ENCODE assay signal across 14 cellular contexts in the genomic region with DNA sequence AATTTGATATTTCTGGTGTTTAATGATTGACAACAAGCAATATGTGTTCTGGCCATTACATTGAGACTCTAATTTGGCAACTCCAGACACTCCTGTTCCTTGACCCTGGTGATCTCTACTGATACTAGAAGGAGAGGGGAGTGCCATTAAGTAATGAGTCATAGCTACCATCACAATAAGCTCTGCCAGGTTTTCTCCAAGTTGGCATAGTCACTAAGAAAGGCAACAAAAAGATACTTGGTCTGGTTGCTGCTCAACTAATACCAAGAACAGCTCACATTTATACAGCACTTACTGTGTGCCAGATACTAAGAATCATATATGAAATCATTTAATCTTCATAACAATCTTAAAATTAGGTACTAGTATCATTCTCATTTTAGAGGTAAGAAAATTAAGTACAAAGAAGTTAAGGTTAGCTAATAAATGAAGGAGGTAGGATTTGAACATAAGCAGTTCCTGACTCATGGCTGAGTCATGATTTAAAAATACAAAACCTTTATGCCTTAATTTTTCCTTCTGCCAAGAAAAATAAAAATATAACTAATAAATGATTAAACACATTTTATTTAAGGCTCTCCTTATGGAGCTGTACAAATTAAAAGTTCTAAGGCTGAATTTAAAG. TPM values are rescaled to one million over a fixed set of nuclear protein-coding genes. Genes with fewer than 3 reads are reported as not detected.
DNase-seq lines count a peak whose midpoint lies in the region; ATAC-seq lines count a peak whose summit lies in the region.
"Had no signal": no experiment of that assay in that cellular context is flagged by ENCODE, and none has a peak within 500 bp of the region (broad histone marks: within the 10 kb centered on the region; RNA-seq: fewer than 3 reads in every experiment).

No MANE protein-coding gene starts in this region.

- intact Hi-C loops in aorta (cut with DNase I) = no loop called here

- no peak for ATAC-seq in aorta (ENCODE audit: low FRiP score)
- ATAC-seq: upper lobe of right lung, WTC11 had no signal

- DNase-seq in A172 (ENCODE audit: low spot score) (peak; percentile 95), HPDE6-E6E7 (ENCODE audit: extremely low spot score) (peak; percentile 82), amniotic epithelial cell (ENCODE audit: low read depth) (peak; percentile 32), fibroblast of the conjunctiva (ENCODE audit: low read depth) (peak; percentile 34), aorta (no peak), foreskin melanocyte (no peak), retina (no peak), OCI-M1 (lab: John Stamatoyannopoulos, UW) (no peak)
- DNase-seq: effector CD4-positive, alpha-beta T cell; NCI-H146; NCI-H69; nucleus accumbens; upper lobe of right lung had no signal

- H3K4me3 ChIP-seq in aorta (ENCODE audit: low read length in 2 of 2) = no peak overlapping the region
- H3K4me3 ChIP-seq: upper lobe of right lung had no signal

- no peaks in the 10 kb centered on the region for H3K4me1 ChIP-seq in aorta (ENCODE audit: control insufficient read depth in 1 of 2, insufficient read depth in 2 of 2, low read length in 2 of 2)
- H3K4me1 ChIP-seq: upper lobe of right lung had no signal

- no peaks in the 10 kb centered on the region for H3K27me3 ChIP-seq in aorta (ENCODE audit: control insufficient read depth in 1 of 2, insufficient read depth in 2 of 2, low read length in 1 of 2)
- H3K27me3 ChIP-seq: upper lobe of right lung had no signal

- H3K36me3 ChIP-seq in aorta (ENCODE audit: control insufficient read depth in 1 of 2, insufficient read depth in 2 of 2, low read length in 1 of 2) = no peaks in the 10 kb centered on the region
- H3K36me3 ChIP-seq: upper lobe of right lung had no signal

- no peaks in the 10 kb centered on the region for H3K9me3 ChIP-seq in aorta (ENCODE audit: control insufficient read depth, low read length)
- H3K9me3 ChIP-seq: upper lobe of right lung had no signal

- H3K27ac ChIP-seq in aorta (ENCODE audit: low read depth in 1 of 2, low read length in 2 of 2) = no peak overlapping the region
- H3K27ac ChIP-seq: upper lobe of right lung had no signal

RNA-seq across cellular contexts. Expression of gene PRXL2C, which starts 19.9 kb away (rescaled TPM):
- 37.4 and 38.4 TPM in 2 replicates for total RNA-seq in A172 (2014; rRNA removed; shearing (Covaris generic))
- 10 to 100 TPM; 21.0 to 23.6 TPM for total RNA-seq in aorta
- polyA plus RNA-seq in aorta = 10 to 100 TPM; 10.6 to 16.2 TPM

RNA-seq across cellular contexts. Expression of gene CDC14B, which starts 55.4 kb away (rescaled TPM):
- total RNA-seq in A172 (2014; rRNA removed; shearing (Covaris generic)) = 24.0 and 27.1 TPM in 2 replicates
- 10 to 100 TPM; 27.9 to 37.9 TPM for total RNA-seq in aorta
- polyA plus RNA-seq in aorta = 10 to 100 TPM; 12.8 to 22.9 TPM

Comparison
In these comparisons a context has a peak if more than half of its experiments do, and no peak if none do; other contexts are left out.
1. DNase-seq: peak in A172 (single experiment), HPDE6-E6E7 (single experiment), amniotic epithelial cell (single experiment) and fibroblast of the conjunctiva (single experiment); none in aorta (0 of 2), foreskin melanocyte (single experiment), retina (single experiment) and OCI-M1 (single experiment).